Comparison of ENCODE assay signal across 1 cellular context in the genomic region with DNA sequence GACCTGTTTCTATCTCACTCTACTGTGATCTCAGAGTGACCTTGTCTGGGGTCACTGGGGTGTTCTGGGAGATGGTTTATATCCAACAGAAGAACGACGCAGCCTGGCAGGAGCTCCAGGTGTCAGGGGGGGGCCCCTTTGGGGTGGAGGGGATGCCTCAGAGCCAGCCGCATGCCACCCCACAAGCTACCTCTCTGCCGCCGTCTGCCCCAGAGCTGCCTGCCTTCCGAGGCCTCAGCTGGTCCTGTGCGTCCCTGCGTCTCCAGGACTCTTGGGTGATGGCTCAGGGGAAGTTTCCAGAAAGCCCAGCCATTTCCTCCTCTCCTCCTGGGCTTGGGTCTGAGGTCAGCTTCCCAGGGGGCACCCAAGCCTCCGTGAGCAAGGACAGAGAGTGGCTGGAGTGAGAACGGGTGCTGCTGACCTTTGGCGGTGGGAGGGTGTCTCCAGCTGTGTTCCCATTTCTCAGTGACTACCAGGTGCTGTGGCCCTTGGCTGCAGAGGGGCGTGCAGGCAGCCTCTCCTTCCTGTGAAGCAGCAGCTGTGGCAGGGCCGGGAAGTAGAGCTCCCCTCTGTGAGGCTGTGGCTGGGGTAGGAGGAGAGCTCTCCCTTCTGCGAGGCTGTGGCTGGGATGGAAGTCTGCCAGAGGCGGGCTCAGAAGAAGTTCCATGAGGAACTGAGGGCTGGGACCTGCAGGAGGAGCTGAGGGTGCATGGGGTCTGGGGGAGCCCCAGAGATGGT.
TF ChIP-seq lines count a peak whose summit lies in the region.

No MANE protein-coding gene starts in this region.

TF ChIP-seq in GM23338, 12 proteins besides CTCF, POLR2A, EP300 and RAD21 (continued from another document):
- TF ChIP-seq, protein P1, sequence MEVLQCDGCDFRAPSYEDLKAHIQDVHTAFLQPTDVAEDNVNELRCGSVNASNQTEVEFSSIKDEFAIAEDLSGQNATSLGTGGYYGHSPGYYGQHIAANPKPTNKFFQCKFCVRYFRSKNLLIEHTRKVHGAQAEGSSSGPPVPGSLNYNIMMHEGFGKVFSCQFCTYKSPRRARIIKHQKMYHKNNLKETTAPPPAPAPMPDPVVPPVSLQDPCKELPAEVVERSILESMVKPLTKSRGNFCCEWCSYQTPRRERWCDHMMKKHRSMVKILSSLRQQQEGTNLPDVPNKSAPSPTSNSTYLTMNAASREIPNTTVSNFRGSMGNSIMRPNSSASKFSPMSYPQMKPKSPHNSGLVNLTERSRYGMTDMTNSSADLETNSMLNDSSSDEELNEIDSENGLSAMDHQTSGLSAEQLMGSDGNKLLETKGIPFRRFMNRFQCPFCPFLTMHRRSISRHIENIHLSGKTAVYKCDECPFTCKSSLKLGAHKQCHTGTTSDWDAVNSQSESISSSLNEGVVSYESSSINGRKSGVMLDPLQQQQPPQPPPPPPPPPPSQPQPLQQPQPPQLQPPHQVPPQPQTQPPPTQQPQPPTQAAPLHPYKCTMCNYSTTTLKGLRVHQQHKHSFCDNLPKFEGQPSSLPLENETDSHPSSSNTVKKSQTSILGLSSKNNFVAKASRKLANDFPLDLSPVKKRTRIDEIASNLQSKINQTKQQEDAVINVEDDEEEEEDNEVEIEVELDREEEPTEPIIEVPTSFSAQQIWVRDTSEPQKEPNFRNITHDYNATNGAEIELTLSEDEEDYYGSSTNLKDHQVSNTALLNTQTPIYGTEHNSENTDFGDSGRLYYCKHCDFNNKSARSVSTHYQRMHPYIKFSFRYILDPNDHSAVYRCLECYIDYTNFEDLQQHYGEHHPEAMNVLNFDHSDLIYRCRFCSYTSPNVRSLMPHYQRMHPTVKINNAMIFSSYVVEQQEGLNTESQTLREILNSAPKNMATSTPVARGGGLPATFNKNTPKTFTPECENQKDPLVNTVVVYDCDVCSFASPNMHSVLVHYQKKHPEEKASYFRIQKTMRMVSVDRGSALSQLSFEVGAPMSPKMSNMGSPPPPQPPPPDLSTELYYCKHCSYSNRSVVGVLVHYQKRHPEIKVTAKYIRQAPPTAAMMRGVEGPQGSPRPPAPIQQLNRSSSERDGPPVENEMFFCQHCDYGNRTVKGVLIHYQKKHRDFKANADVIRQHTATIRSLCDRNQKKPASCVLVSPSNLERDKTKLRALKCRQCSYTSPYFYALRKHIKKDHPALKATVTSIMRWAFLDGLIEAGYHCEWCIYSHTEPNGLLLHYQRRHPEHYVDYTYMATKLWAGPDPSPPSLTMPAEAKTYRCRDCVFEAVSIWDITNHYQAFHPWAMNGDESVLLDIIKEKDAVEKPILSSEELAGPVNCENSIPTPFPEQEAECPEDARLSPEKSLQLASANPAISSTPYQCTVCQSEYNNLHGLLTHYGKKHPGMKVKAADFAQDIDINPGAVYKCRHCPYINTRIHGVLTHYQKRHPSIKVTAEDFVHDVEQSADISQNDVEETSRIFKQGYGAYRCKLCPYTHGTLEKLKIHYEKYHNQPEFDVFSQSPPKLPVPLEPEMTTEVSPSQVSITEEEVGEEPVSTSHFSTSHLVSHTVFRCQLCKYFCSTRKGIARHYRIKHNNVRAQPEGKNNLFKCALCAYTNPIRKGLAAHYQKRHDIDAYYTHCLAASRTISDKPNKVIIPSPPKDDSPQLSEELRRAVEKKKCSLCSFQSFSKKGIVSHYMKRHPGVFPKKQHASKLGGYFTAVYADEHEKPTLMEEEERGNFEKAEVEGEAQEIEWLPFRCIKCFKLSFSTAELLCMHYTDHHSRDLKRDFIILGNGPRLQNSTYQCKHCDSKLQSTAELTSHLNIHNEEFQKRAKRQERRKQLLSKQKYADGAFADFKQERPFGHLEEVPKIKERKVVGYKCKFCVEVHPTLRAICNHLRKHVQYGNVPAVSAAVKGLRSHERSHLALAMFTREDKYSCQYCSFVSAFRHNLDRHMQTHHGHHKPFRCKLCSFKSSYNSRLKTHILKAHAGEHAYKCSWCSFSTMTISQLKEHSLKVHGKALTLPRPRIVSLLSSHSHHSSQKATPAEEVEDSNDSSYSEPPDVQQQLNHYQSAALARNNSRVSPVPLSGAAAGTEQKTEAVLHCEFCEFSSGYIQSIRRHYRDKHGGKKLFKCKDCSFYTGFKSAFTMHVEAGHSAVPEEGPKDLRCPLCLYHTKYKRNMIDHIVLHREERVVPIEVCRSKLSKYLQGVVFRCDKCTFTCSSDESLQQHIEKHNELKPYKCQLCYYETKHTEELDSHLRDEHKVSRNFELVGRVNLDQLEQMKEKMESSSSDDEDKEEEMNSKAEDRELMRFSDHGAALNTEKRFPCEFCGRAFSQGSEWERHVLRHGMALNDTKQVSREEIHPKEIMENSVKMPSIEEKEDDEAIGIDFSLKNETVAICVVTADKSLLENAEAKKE (CRISPR knock-in tag; IDR thresholded peaks at IDR 0.05), result no peak
- TF ChIP-seq STAT1 (IDR thresholded peaks at IDR 0.05; ENCODE audit: unreplicated experiment) (no peak), JUNB (IDR thresholded peaks at IDR 0.05; ENCODE audit: unreplicated experiment) (no peak), NANOG (IDR thresholded peaks at IDR 0.05; ENCODE audit: borderline replicate concordance) (no peak), ZNF114 (CRISPR knock-in tag; IDR thresholded peaks at IDR 0.05) (no peak), POLR2AphosphoS5 (IDR thresholded peaks at IDR 0.05; ENCODE audit: low read depth) (no peak), ZNF331 (CRISPR knock-in tag; IDR thresholded peaks at IDR 0.05; ENCODE audit: low read depth) (no peak)
- TF ChIP-seq, protein P2, sequence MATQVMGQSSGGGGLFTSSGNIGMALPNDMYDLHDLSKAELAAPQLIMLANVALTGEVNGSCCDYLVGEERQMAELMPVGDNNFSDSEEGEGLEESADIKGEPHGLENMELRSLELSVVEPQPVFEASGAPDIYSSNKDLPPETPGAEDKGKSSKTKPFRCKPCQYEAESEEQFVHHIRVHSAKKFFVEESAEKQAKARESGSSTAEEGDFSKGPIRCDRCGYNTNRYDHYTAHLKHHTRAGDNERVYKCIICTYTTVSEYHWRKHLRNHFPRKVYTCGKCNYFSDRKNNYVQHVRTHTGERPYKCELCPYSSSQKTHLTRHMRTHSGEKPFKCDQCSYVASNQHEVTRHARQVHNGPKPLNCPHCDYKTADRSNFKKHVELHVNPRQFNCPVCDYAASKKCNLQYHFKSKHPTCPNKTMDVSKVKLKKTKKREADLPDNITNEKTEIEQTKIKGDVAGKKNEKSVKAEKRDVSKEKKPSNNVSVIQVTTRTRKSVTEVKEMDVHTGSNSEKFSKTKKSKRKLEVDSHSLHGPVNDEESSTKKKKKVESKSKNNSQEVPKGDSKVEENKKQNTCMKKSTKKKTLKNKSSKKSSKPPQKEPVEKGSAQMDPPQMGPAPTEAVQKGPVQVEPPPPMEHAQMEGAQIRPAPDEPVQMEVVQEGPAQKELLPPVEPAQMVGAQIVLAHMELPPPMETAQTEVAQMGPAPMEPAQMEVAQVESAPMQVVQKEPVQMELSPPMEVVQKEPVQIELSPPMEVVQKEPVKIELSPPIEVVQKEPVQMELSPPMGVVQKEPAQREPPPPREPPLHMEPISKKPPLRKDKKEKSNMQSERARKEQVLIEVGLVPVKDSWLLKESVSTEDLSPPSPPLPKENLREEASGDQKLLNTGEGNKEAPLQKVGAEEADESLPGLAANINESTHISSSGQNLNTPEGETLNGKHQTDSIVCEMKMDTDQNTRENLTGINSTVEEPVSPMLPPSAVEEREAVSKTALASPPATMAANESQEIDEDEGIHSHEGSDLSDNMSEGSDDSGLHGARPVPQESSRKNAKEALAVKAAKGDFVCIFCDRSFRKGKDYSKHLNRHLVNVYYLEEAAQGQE (IDR thresholded peaks at IDR 0.05; ENCODE audit: unreplicated experiment), result no peak
- TF ChIP-seq, protein P3, sequence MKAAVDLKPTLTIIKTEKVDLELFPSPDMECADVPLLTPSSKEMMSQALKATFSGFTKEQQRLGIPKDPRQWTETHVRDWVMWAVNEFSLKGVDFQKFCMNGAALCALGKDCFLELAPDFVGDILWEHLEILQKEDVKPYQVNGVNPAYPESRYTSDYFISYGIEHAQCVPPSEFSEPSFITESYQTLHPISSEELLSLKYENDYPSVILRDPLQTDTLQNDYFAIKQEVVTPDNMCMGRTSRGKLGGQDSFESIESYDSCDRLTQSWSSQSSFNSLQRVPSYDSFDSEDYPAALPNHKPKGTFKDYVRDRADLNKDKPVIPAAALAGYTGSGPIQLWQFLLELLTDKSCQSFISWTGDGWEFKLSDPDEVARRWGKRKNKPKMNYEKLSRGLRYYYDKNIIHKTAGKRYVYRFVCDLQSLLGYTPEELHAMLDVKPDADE (IDR thresholded peaks at IDR 0.05), result no peak
